In genomic region chr19:47839913-47840312, GRCh38 we compare ENCODE assay signal across 29 cellular contexts. TPM values are rescaled to one million over a fixed set of nuclear protein-coding genes. Genes with fewer than 3 reads are reported as not detected.
DNase-seq lines count a peak whose midpoint lies in the region; ATAC-seq and TF ChIP-seq lines count a peak whose summit lies in the region.
"Had no signal": no experiment of that assay in that cellular context is flagged by ENCODE, and none has a peak within 500 bp of the region (broad histone marks: within the 10 kb centered on the region; RNA-seq: fewer than 3 reads in every experiment).

No MANE protein-coding gene starts in this region.

- DNase-seq in ELF-1 (ENCODE audit: low read depth, low spot score), result peak; percentile 85
- DNase-seq in PC-9, result no peak
- peak; percentile 50 for DNase-seq in iPS DF 19.7 (ENCODE audit: low read depth, low spot score)
- DNase-seq in myocyte (ENCODE audit: low read depth), result peak; percentile 11
- no peak for DNase-seq in ACHN
- DNase-seq in mucosa of descending colon, result no peak
- no peak for DNase-seq in CD4-positive, alpha-beta memory T cell
- DNase-seq in ureter (ENCODE audit: low spot score), result no peak
- DNase-seq: activated CD4-positive, alpha-beta T cell treated with anti-CD3 and anti-CD28 coated beads, Interleukin-2, amount 10 ng/mL, durations not matched to agents 24 days and 14 days; activated CD8-positive, alpha-beta memory T cell treated with anti-CD3 and anti-CD28 coated beads, Interleukin-2, amount 10 ng/mL, durations not matched to agents 7 days and 5 days; effector memory CD4-positive, alpha-beta T cell; EL; hippocampal formation; KBM-7; NCI-H146; NCI-H774; PC-3; SIG-M5; stimulated activated CD4-positive, alpha-beta T cell treated with anti-CD3 and anti-CD28 coated beads, Interleukin-1b, Interleukin-23, amount 100 ng/mL, for 48 hours; substantia nigra had no signal

- peaks cover 14% of the 10 kb centered on the region; the same call in 1 of the 2 replicates for H3F3A ChIP-seq in PC-9 (ENCODE audit: insufficient read depth, low read depth)

- POLR2A ChIA-PET in PC-9 (lab: Charles Lee; ENCODE audit: unreplicated experiment), result no interaction called here
- POLR2A ChIA-PET in CD4-positive, alpha-beta memory T cell (lab: Charles Lee; ENCODE audit: partially characterized antibody), result no interaction called here

- ATAC-seq in mucosa of descending colon, result no peak
- ATAC-seq: activated CD8-positive, alpha-beta memory T cell treated with anti-CD3 and anti-CD28 coated beads, Interleukin-2, amount 10 ng/mL, durations not matched to agents 7 days and 5 days; activated naive CD4-positive, alpha-beta T cell treated with anti-CD3 and anti-CD28 coated beads, Interleukin-2, amount 50 U/mL, for 72 hours; PC-3 had no signal

- H4K20me1 ChIP-seq in PC-9 (ENCODE audit: insufficient read depth), result no peaks in the 10 kb centered on the region
- H4K20me1 ChIP-seq: BLaER1 had no signal

- CTCF ChIA-PET in PC-9 (lab: Charles Lee), result no interaction called here
- CTCF ChIA-PET in CD4-positive, alpha-beta memory T cell (lab: Charles Lee; ENCODE audit: partially characterized antibody), result no interaction called here

- H3K27me3 ChIP-seq in PC-9 (ENCODE audit: insufficient read depth, low read depth), result peaks cover 49% of the 10 kb centered on the region
- H3K27me3 ChIP-seq in CD4-positive, alpha-beta memory T cell (ENCODE audit: insufficient read depth, low read length), result no peaks in the 10 kb centered on the region
- H3K27me3 ChIP-seq: BLaER1 had no signal

- H3K9me3 ChIP-seq in PC-9 (ENCODE audit: insufficient read depth, low read depth) (peaks cover 11% of the 10 kb centered on the region), mucosa of descending colon (no peaks in the 10 kb centered on the region)
- H3K9me3 ChIP-seq in CD4-positive, alpha-beta memory T cell (ENCODE audit: control insufficient read depth in 1 of 2, low read length in 2 of 2), result no peaks in the 10 kb centered on the region
- H3K9me3 ChIP-seq: BLaER1, prostate gland had no signal

- H2AFZ ChIP-seq in PC-9, result 0 out of 2 replicates have a peak overlapping the region, but pooled peaks have one; percentile 21

- no peak overlapping the region for H3K27ac Mint-ChIP-seq in CD4-positive, alpha-beta memory T cell
- H3K27ac Mint-ChIP-seq: activated CD4-positive, alpha-beta T cell treated with anti-CD3 and anti-CD28 coated beads, Interleukin-2, amount 10 ng/mL, durations not matched to agents 24 days and 14 days; activated CD8-positive, alpha-beta memory T cell treated with anti-CD3 and anti-CD28 coated beads, Interleukin-2, amount 10 ng/mL, durations not matched to agents 7 days and 5 days; activated naive CD4-positive, alpha-beta T cell treated with anti-CD3 and anti-CD28 coated beads, Interleukin-2, amount 50 U/mL, for 72 hours had no signal

- in situ Hi-C loops in ACHN (cut with HindIII; ENCODE audit: low pct_ligation_motif_present, low pct_unique_long_range_greater_than_20kb, low sequenced_read_pairs), result no loop called here

- intact Hi-C loops in PC-9 (cut with micrococcal nuclease; ENCODE audit: unreplicated experiment) (no loop called here), mucosa of descending colon (cut with DNase I, micrococcal nuclease) (no loop called here)
- intact Hi-C loops in CD4-positive, alpha-beta memory T cell (cut with micrococcal nuclease), result no loop called here

- H3K36me3 Mint-ChIP-seq in CD4-positive, alpha-beta memory T cell, result no peaks in the 10 kb centered on the region
- H3K36me3 Mint-ChIP-seq: activated CD8-positive, alpha-beta memory T cell treated with anti-CD3 and anti-CD28 coated beads, Interleukin-2, amount 10 ng/mL, durations not matched to agents 7 days and 5 days; activated naive CD4-positive, alpha-beta T cell treated with anti-CD3 and anti-CD28 coated beads, Interleukin-2, amount 50 U/mL, for 72 hours had no signal

- no TSS peak for BruUV-seq in PC-9 (replicated peaks; lab: Mats Ljungman, UMichigan)

- TF ChIP-seq CTCF in PC-9 (conservative IDR thresholded peaks at IDR 0.05) (no peak), mucosa of descending colon (IDR thresholded peaks at IDR 0.05) (no peak)

- H3K4me3 Mint-ChIP-seq in CD4-positive, alpha-beta memory T cell, result no peak overlapping the region
- H3K4me3 Mint-ChIP-seq: activated CD4-positive, alpha-beta T cell treated with anti-CD3 and anti-CD28 coated beads, Interleukin-2, amount 10 ng/mL, durations not matched to agents 24 days and 14 days; activated CD8-positive, alpha-beta memory T cell treated with anti-CD3 and anti-CD28 coated beads, Interleukin-2, amount 10 ng/mL, durations not matched to agents 7 days and 5 days had no signal

- H3K4me1 ChIP-seq in PC-9 (replicated peaks; ENCODE audit: insufficient read depth) (no peaks in the 10 kb centered on the region), mucosa of descending colon (ENCODE audit: low read depth) (no peaks in the 10 kb centered on the region)
- H3K4me1 ChIP-seq in CD4-positive, alpha-beta memory T cell (ENCODE audit: insufficient read depth, low read length), result no peaks in the 10 kb centered on the region
- H3K4me1 ChIP-seq: prostate gland had no signal

- H3K79me2 ChIP-seq in PC-9 (ENCODE audit: low read depth), result no peaks in the 10 kb centered on the region

- H3K4me1 Mint-ChIP-seq in CD4-positive, alpha-beta memory T cell, result peaks cover 0 to 4% (median 0%) of the 10 kb centered on the region in 4 donors
- H3K4me1 Mint-ChIP-seq: activated CD4-positive, alpha-beta T cell treated with anti-CD3 and anti-CD28 coated beads, Interleukin-2, amount 10 ng/mL, durations not matched to agents 24 days and 14 days; activated CD8-positive, alpha-beta memory T cell treated with anti-CD3 and anti-CD28 coated beads, Interleukin-2, amount 10 ng/mL, durations not matched to agents 7 days and 5 days had no signal

- H3K27ac ChIP-seq in PC-9, result no peak overlapping the region
- H3K27ac ChIP-seq in CD4-positive, alpha-beta memory T cell (ENCODE audit: low read depth, low read length), result no peak overlapping the region
- H3K27ac ChIP-seq: BLaER1, prostate gland, skin epidermis had no signal

- no peak overlapping the region for H3K4me2 ChIP-seq in PC-9
- H3K4me2 ChIP-seq: BLaER1 had no signal

- H3K9me3 Mint-ChIP-seq in CD4-positive, alpha-beta memory T cell, result peaks cover 0 to 5% (median 0%) of the 10 kb centered on the region in 8 donors
- H3K9me3 Mint-ChIP-seq: activated CD4-positive, alpha-beta T cell treated with anti-CD3 and anti-CD28 coated beads, Interleukin-2, amount 10 ng/mL, durations not matched to agents 24 days and 14 days; activated naive CD4-positive, alpha-beta T cell treated with anti-CD3 and anti-CD28 coated beads, Interleukin-2, amount 50 U/mL, for 72 hours had no signal

- H3K9me2 ChIP-seq in PC-9 (ENCODE audit: insufficient read depth), result no peaks in the 10 kb centered on the region

- H3K27me3 Mint-ChIP-seq in CD4-positive, alpha-beta memory T cell, result peaks cover 9 to 17% of the 10 kb centered on the region in 2 donors

- H3K4me3 ChIP-seq in PC-9 (no peak overlapping the region), mucosa of descending colon (no peak overlapping the region)
- H3K4me3 ChIP-seq in CD4-positive, alpha-beta memory T cell (ENCODE audit: low read length in 2 of 2), result no peak overlapping the region
- H3K4me3 ChIP-seq: BLaER1, prostate gland, skin epidermis had no signal

- H3K36me3 ChIP-seq in PC-9 (ENCODE audit: low read depth), result no peaks in the 10 kb centered on the region
- H3K36me3 ChIP-seq in mucosa of descending colon (ENCODE audit: low read depth), result no peaks in the 10 kb centered on the region
- H3K36me3 ChIP-seq in CD4-positive, alpha-beta memory T cell (ENCODE audit: insufficient read depth, low read length), result no peaks in the 10 kb centered on the region
- H3K36me3 ChIP-seq: BLaER1, prostate gland had no signal

RNA-seq across cellular contexts. Expression of gene CRX, which starts 18.2 kb away (rescaled TPM):
- not detected in 2 replicates for total RNA-seq in PC-9 (2021)
- total RNA-seq in myocyte, result not detected in 2 replicates
- not detected for polyA plus RNA-seq in myocyte (2012)
- not detected for total RNA-seq in mucosa of descending colon
- total RNA-seq in CD4-positive, alpha-beta memory T cell, result not detected
- not detected for polyA plus RNA-seq in CD4-positive, alpha-beta memory T cell
- not detected for total RNA-seq in ureter
- total RNA-seq: activated CD4-positive, alpha-beta T cell treated with anti-CD3 and anti-CD28 coated beads, Interleukin-2, amount 10 ng/mL, durations not matched to agents 24 days and 14 days; activated CD8-positive, alpha-beta memory T cell treated with anti-CD3 and anti-CD28 coated beads, Interleukin-2, amount 10 ng/mL, durations not matched to agents 7 days and 5 days; activated naive CD4-positive, alpha-beta T cell treated with anti-CD3 and anti-CD28 coated beads, Interleukin-2, amount 50 U/mL, for 72 hours; chondrocyte; esophagus mucosa; frontal cortex; PC-3; T-helper 1 cell treated with Interleukin-12 subunit alpha and Interleukin-12 subunit beta and Interleukin-4 antibody, amounts not matched to agents 30 ng/mL and 1 ng/mL, for 36 hours had no signal
- polyA plus RNA-seq: neural cell had no signal

RNA-seq across cellular contexts. Expression of gene TPRX2, which starts 19.1 kb away (rescaled TPM):
- not detected in 2 replicates for total RNA-seq in PC-9 (2021)
- total RNA-seq in myocyte, result not detected in 2 replicates
- not detected for polyA plus RNA-seq in myocyte (2012)
- not detected for total RNA-seq in mucosa of descending colon
- total RNA-seq in CD4-positive, alpha-beta memory T cell, result not detected
- polyA plus RNA-seq in CD4-positive, alpha-beta memory T cell, result not detected
- total RNA-seq in ureter, result not detected
- total RNA-seq: activated CD4-positive, alpha-beta T cell treated with anti-CD3 and anti-CD28 coated beads, Interleukin-2, amount 10 ng/mL, durations not matched to agents 24 days and 14 days; activated CD8-positive, alpha-beta memory T cell treated with anti-CD3 and anti-CD28 coated beads, Interleukin-2, amount 10 ng/mL, durations not matched to agents 7 days and 5 days; activated naive CD4-positive, alpha-beta T cell treated with anti-CD3 and anti-CD28 coated beads, Interleukin-2, amount 50 U/mL, for 72 hours; chondrocyte; esophagus mucosa; frontal cortex; PC-3; prostate gland; T-helper 1 cell treated with Interleukin-12 subunit alpha and Interleukin-12 subunit beta and Interleukin-4 antibody, amounts not matched to agents 30 ng/mL and 1 ng/mL, for 36 hours had no signal
- polyA plus RNA-seq: neural cell had no signal

RNA-seq across cellular contexts. Expression of gene TPRX1, which starts 35.6 kb away (rescaled TPM):
- total RNA-seq in PC-9 (2021) (not detected in 2 replicates), myocyte (not detected in 2 replicates), mucosa of descending colon (not detected), ureter (not detected)
- not detected for polyA plus RNA-seq in myocyte (2012)
- not detected for total RNA-seq in CD4-positive, alpha-beta memory T cell
- polyA plus RNA-seq in CD4-positive, alpha-beta memory T cell, result not detected
- total RNA-seq: activated CD4-positive, alpha-beta T cell treated with anti-CD3 and anti-CD28 coated beads, Interleukin-2, amount 10 ng/mL, durations not matched to agents 24 days and 14 days; activated CD8-positive, alpha-beta memory T cell treated with anti-CD3 and anti-CD28 coated beads, Interleukin-2, amount 10 ng/mL, durations not matched to agents 7 days and 5 days; activated naive CD4-positive, alpha-beta T cell treated with anti-CD3 and anti-CD28 coated beads, Interleukin-2, amount 50 U/mL, for 72 hours; chondrocyte; esophagus mucosa; frontal cortex; PC-3; T-helper 1 cell treated with Interleukin-12 subunit alpha and Interleukin-12 subunit beta and Interleukin-4 antibody, amounts not matched to agents 30 ng/mL and 1 ng/mL, for 36 hours had no signal
- polyA plus RNA-seq: neural cell had no signal

RNA-seq across cellular contexts. Expression of gene SULT2A1, which starts 46.2 kb away (rescaled TPM):
- not detected in 2 replicates for total RNA-seq in PC-9 (2021)
- not detected in 2 replicates for total RNA-seq in myocyte
- polyA plus RNA-seq in myocyte (2012), result not detected
- 1 to 10 TPM in 1 of 3 donors, under 1 TPM in 1, not detected in 1; 0.67 to 1.3 TPM for total RNA-seq in mucosa of descending colon
- not detected for total RNA-seq in CD4-positive, alpha-beta memory T cell
- polyA plus RNA-seq in CD4-positive, alpha-beta memory T cell, result not detected
- 0.75 TPM for total RNA-seq in ureter
- total RNA-seq: activated CD4-positive, alpha-beta T cell treated with anti-CD3 and anti-CD28 coated beads, Interleukin-2, amount 10 ng/mL, durations not matched to agents 24 days and 14 days; activated CD8-positive, alpha-beta memory T cell treated with anti-CD3 and anti-CD28 coated beads, Interleukin-2, amount 10 ng/mL, durations not matched to agents 7 days and 5 days; activated naive CD4-positive, alpha-beta T cell treated with anti-CD3 and anti-CD28 coated beads, Interleukin-2, amount 50 U/mL, for 72 hours; chondrocyte; esophagus mucosa; frontal cortex; PC-3; prostate gland; T-helper 1 cell treated with Interleukin-12 subunit alpha and Interleukin-12 subunit beta and Interleukin-4 antibody, amounts not matched to agents 30 ng/mL and 1 ng/mL, for 36 hours had no signal
- polyA plus RNA-seq: neural cell had no signal

Comparison
In these comparisons a context has a peak if more than half of its experiments do, and no peak if none do; other contexts are left out.
1. DNase-seq: peak in ELF-1 (single experiment), iPS DF 19.7 (single experiment) and myocyte (single experiment); none in PC-9 (0 of 2), ACHN (single experiment), mucosa of descending colon (0 of 3), CD4-positive, alpha-beta memory T cell (0 of 5) and ureter (single experiment).